Comparison of ENCODE assay signal across 15 cellular contexts in the genomic region with DNA sequence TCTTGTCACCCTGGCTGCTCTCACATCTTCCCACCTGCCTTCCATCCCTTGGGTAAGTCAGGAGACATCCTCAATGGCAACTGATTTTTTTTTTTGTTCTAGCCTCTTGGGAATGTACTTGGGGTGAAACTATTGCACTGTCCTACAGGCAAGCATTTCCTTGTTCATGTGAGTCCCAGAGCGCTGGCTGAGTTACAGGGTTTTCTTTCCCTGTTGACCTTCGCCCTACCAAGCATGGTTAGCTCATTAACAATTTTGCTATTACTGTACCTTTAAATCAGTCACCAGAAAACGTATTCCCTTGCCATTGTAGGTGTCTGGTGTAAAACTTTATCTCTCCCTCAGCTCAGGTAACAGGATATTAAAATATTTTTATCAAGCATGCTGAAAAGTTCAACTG.
A peak's percentile ranks its signal among the peaks of the same experiment; 100 is the strongest.
DNase-seq lines count a peak whose midpoint lies in the region; ATAC-seq, FAIRE-seq and TF ChIP-seq lines count a peak whose summit lies in the region.
"Had no signal": no experiment of that assay in that cellular context is flagged by ENCODE, and none has a peak within 500 bp of the region (broad histone marks: within the 10 kb centered on the region; RNA-seq: fewer than 3 reads in every experiment).

No MANE protein-coding gene starts in this region.

- intact Hi-C loops in left ventricle myocardium superior (cut with micrococcal nuclease) = no loop called here
- intact Hi-C loops in cardiac septum (cut with DNase I) = no loop called here
- intact Hi-C loops in adrenal gland (cut with DNase I) = no loop called here

- H3K9me3 ChIP-seq in hepatocyte (ENCODE audit: low read depth) (no peaks in the 10 kb centered on the region), small intestine (ENCODE audit: control insufficient read depth, low read depth) (no peaks in the 10 kb centered on the region), adrenal gland (replicated peaks in 1 of 3) (no peaks in the 10 kb centered on the region)
- H3K9me3 ChIP-seq: HAP-1 had no signal

- FAIRE-seq in small intestine (lab: Jason Lieb, UNC) = no peak
- FAIRE-seq: H1 had no signal

- H3K79me2 ChIP-seq in hepatocyte = no peaks in the 10 kb centered on the region

- H3K36me3 ChIP-seq in hepatocyte (replicated peaks; ENCODE audit: insufficient read depth, low read depth) = no peaks in the 10 kb centered on the region
- H3K36me3 ChIP-seq in small intestine (ENCODE audit: control insufficient read depth in 2 of 2, insufficient read depth in 2 of 2, low read length in 2 of 2) = no peaks in the 10 kb centered on the region
- no peaks in the 10 kb centered on the region for H3K36me3 ChIP-seq in adrenal gland (replicated peaks in 1 of 2)
- H3K36me3 ChIP-seq: BLaER1 treated with 17β-estradiol and CSF1 and Interleukin-3, amounts not matched to agents 10 nM and 100 nM; HAP-1 had no signal

- H3K4me1 ChIP-seq in hepatocyte (ENCODE audit: insufficient read depth) = peaks cover 6% of the 10 kb centered on the region
- H3K4me1 ChIP-seq in small intestine (ENCODE audit: control insufficient read depth in 2 of 2, insufficient read depth in 1 of 2, low read depth in 1 of 2, low read length in 1 of 2) = peaks cover 0 to 2% of the 10 kb centered on the region in 2 donors
- no peaks in the 10 kb centered on the region for H3K4me1 ChIP-seq in adrenal gland (replicated peaks in 1 of 2)
- H3K4me1 ChIP-seq: HAP-1 had no signal

- no peaks in the 10 kb centered on the region for H4K20me1 ChIP-seq in hepatocyte (ENCODE audit: insufficient read depth, poor library complexity, severe bottlenecking)
- H4K20me1 ChIP-seq: BLaER1 treated with 17β-estradiol and CSF1 and Interleukin-3, amounts not matched to agents 10 nM and 100 nM had no signal

- H3K4me3 ChIP-seq in hepatocyte = no peak overlapping the region
- no peak overlapping the region for H3K4me3 ChIP-seq in small intestine (ENCODE audit: low read depth in 1 of 2, low read length in 2 of 2)
- no peak overlapping the region for H3K4me3 ChIP-seq in adrenal gland
- H3K4me3 ChIP-seq: BLaER1 treated with 17β-estradiol and CSF1 and Interleukin-3, amounts not matched to agents 10 nM and 100 nM; HAP-1 had no signal

- no peaks in the 10 kb centered on the region for H3K9me2 ChIP-seq in hepatocyte (replicated peaks; ENCODE audit: insufficient read depth)

- no peak overlapping the region for H3K4me2 ChIP-seq in hepatocyte

- TF ChIP-seq POLR2A in adrenal gland (IDR thresholded peaks at IDR 0.05) = no peak

- peak; percentile 27 for ATAC-seq in left ventricle myocardium superior

- H2AFZ ChIP-seq in hepatocyte = no peak overlapping the region

- WGBS in hepatocyte (ENCODE audit: low lambda C conversion rate, missing lambda C conversion rate) = 70% methylated on average over 3 of the region's 3 CpGs
- WGBS in small intestine, 3 donors = 10 to 42% (median 21%) methylated on average over 3 of the region's 3 CpGs
- 64 to 68% (median 64%) methylated on average over 3 of the region's 3 CpGs for WGBS in adrenal gland, 4 donors

- no peaks in the 10 kb centered on the region for H3K27me3 ChIP-seq in hepatocyte
- no peaks in the 10 kb centered on the region for H3K27me3 ChIP-seq in small intestine (ENCODE audit: control insufficient read depth in 2 of 2, insufficient read depth in 2 of 2, low read length in 2 of 2)
- H3K27me3 ChIP-seq in adrenal gland = peaks cover 7% of the 10 kb centered on the region
- H3K27me3 ChIP-seq: BLaER1 treated with 17β-estradiol and CSF1 and Interleukin-3, amounts not matched to agents 10 nM and 100 nM had no signal

- DNase-seq in left ventricle myocardium superior (no peak), cardiac septum (ENCODE audit: low spot score) (no peak), hepatocyte (ENCODE audit: low spot score) (peak; percentile 46), mucosa of gallbladder (ENCODE audit: low spot score) (peak; percentile 74), small intestine (peak; percentile 86), adrenal gland (no peak), dedifferentiated amniotic fluid mesenchymal stem cell (ENCODE audit: extremely low spot score) (no peak), NCI-H187 treated with DMSO at 0.1 percent for 48 hours (lab: John Stamatoyannopoulos, UW) (no peak)
- DNase-seq: ACHN; CD4-positive, CD25-positive, alpha-beta regulatory T cell; DMS53; GF-D8 had no signal

- H3K27ac ChIP-seq in hepatocyte (peak overlapping the region; percentile 70), small intestine (ENCODE audit: low read depth in 1 of 2, low read length in 1 of 2) (no peak overlapping the region), adrenal gland (no peak overlapping the region)
- H3K27ac ChIP-seq: BLaER1 treated with 17β-estradiol and CSF1 and Interleukin-3, amounts not matched to agents 10 nM and 100 nM had no signal

- no peak for TF ChIP-seq CTCF in hepatocyte (IDR thresholded peaks at IDR 0.05; ENCODE audit: poor library complexity)
- no peak for TF ChIP-seq CTCF in adrenal gland (IDR thresholded peaks at IDR 0.05)

Comparison
In these comparisons a context has a peak if more than half of its experiments do, and no peak if none do; other contexts are left out.
1. DNase-seq: peak in hepatocyte (single experiment), mucosa of gallbladder (single experiment) and small intestine (single experiment); none in left ventricle myocardium superior (single experiment), cardiac septum (single experiment), adrenal gland (0 of 7), dedifferentiated amniotic fluid mesenchymal stem cell (single experiment) and NCI-H187 treated with DMSO at 0.1 percent for 48 hours (single experiment).